ENCODE assay signal across 15 cellular contexts in the genomic region with DNA sequence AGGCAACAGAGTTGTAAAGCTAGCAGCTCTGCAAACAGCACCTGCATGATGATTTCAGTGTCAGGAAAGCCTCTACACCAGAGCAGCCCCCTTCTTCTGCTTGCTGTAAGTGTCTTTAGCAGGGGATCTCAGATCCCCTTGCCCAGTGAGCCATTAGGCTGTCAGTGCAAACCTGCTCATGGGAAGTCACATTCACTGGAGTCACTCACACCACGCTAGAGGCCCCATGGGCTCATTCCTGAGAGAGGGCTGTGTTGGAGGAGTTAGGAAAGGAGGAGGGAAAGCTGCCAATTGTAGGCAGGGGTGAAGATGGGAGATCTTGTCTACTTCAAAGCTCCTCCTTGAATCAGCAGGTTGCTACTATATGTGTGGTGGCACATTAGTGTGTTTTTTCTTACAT.
A peak's percentile ranks its signal among the peaks of the same experiment; 100 is the strongest.
DNase-seq lines count a peak whose midpoint lies in the region; ATAC-seq and TF ChIP-seq lines count a peak whose summit lies in the region.
"Had no signal": no experiment of that assay in that cellular context is flagged by ENCODE, and none has a peak within 500 bp of the region (broad histone marks: within the 10 kb centered on the region; RNA-seq: fewer than 3 reads in every experiment).

No MANE protein-coding gene starts in this region.

- H3K9me3 ChIP-seq in Karpas-422 (ENCODE audit: low read length) (no peaks in the 10 kb centered on the region), MM.1S (replicated peaks; ENCODE audit: insufficient read depth, low read length) (no peaks in the 10 kb centered on the region)

- H3K9me2 ChIP-seq in Karpas-422 (replicated peaks; ENCODE audit: insufficient read depth, low read length): no peaks in the 10 kb centered on the region
- no peaks in the 10 kb centered on the region for H3K9me2 ChIP-seq in MM.1S (replicated peaks; ENCODE audit: insufficient read depth, low read length)

- CTCF ChIA-PET in activated naive CD4-positive, alpha-beta T cell treated with anti-CD3 and anti-CD28 coated beads for 36 hours (lab: Charles Lee): no interaction called here

- H3K27ac ChIP-seq in Karpas-422 (ENCODE audit: low read length) (peak overlapping the region; percentile 95), MM.1S (ENCODE audit: low read length) (no peak overlapping the region)
- H3K27ac ChIP-seq: C4-2B had no signal

- TF ChIP-seq CTCF in glutamatergic neuron (IDR thresholded peaks at IDR 0.05; ENCODE audit: partially characterized antibody, unreplicated experiment) (no peak), MM.1S (IDR thresholded peaks at IDR 0.05; ENCODE audit: low read length) (no peak)

- H3K4me1 Mint-ChIP-seq in glutamatergic neuron (ENCODE audit: low read depth, unreplicated experiment): peaks cover 4% of the 10 kb centered on the region
- no peaks in the 10 kb centered on the region for H3K4me1 Mint-ChIP-seq in activated naive CD4-positive, alpha-beta T cell treated with anti-CD3 and anti-CD28 coated beads for 36 hours (ENCODE audit: low read depth)

- H2AFZ ChIP-seq in Karpas-422 (ENCODE audit: low read length) (peak overlapping the region; percentile 25; the same call in 1 of the 2 replicates), MM.1S (ENCODE audit: low read length) (no peak overlapping the region)

- no peaks in the 10 kb centered on the region for H3K36me3 Mint-ChIP-seq in glutamatergic neuron (ENCODE audit: unreplicated experiment)
- no peaks in the 10 kb centered on the region for H3K36me3 Mint-ChIP-seq in activated naive CD4-positive, alpha-beta T cell treated with anti-CD3 and anti-CD28 coated beads for 36 hours (ENCODE audit: low read depth)

- H3K4me2 ChIP-seq in Karpas-422 (ENCODE audit: low read depth, low read length, poor library complexity, severe bottlenecking) (peak overlapping the region; percentile 59), MM.1S (ENCODE audit: low read depth, low read length) (no peak overlapping the region)

- intact Hi-C loops in activated naive CD4-positive, alpha-beta T cell treated with anti-CD3 and anti-CD28 coated beads for 36 hours (cut with micrococcal nuclease): no loop called here

- ATAC-seq in HG03175 (IDR thresholded peaks at IDR 0.05; ENCODE audit: unreplicated experiment): no peak

- no peak overlapping the region for H3K4me3 ChIP-seq in Karpas-422 (ENCODE audit: low read length)
- H3K4me3 ChIP-seq in MM.1S (ENCODE audit: low read length): no peak overlapping the region

- no peaks in the 10 kb centered on the region for H3K79me2 ChIP-seq in Karpas-422 (ENCODE audit: low read length)
- H3K79me2 ChIP-seq in MM.1S (ENCODE audit: low read length): no peaks in the 10 kb centered on the region

- H3K9me3 Mint-ChIP-seq in glutamatergic neuron (ENCODE audit: unreplicated experiment): peaks cover 4% of the 10 kb centered on the region
- H3K9me3 Mint-ChIP-seq in activated naive CD4-positive, alpha-beta T cell treated with anti-CD3 and anti-CD28 coated beads for 36 hours: no peaks in the 10 kb centered on the region

- no peak overlapping the region for H3K4me3 Mint-ChIP-seq in glutamatergic neuron (ENCODE audit: unreplicated experiment)
- no peak overlapping the region for H3K4me3 Mint-ChIP-seq in activated naive CD4-positive, alpha-beta T cell treated with anti-CD3 and anti-CD28 coated beads for 36 hours

- H4K20me1 ChIP-seq in Karpas-422 (ENCODE audit: insufficient read depth, low read depth, low read length) (no peaks in the 10 kb centered on the region), MM.1S (ENCODE audit: insufficient read depth, low read length) (no peaks in the 10 kb centered on the region)

- H3K4me1 ChIP-seq in Karpas-422 (ENCODE audit: low read length) (peaks cover 95% of the 10 kb centered on the region), MM.1S (ENCODE audit: low read length) (no peaks in the 10 kb centered on the region)

- no peaks in the 10 kb centered on the region for H3K27me3 ChIP-seq in Karpas-422 (ENCODE audit: low read length)
- no peaks in the 10 kb centered on the region for H3K27me3 ChIP-seq in MM.1S (replicated peaks; ENCODE audit: insufficient read depth, low read length)

- H3K9ac ChIP-seq in Karpas-422 (ENCODE audit: low read length): peak overlapping the region; percentile 60
- no peak overlapping the region for H3K9ac ChIP-seq in MM.1S (ENCODE audit: low read length)

- H3K36me3 ChIP-seq in Karpas-422 (ENCODE audit: insufficient read depth, low read length): no peaks in the 10 kb centered on the region
- H3K36me3 ChIP-seq in MM.1S (replicated peaks; ENCODE audit: insufficient read depth, low read length): no peaks in the 10 kb centered on the region

- peaks cover 1% of the 10 kb centered on the region for H3K27me3 Mint-ChIP-seq in glutamatergic neuron (ENCODE audit: unreplicated experiment)
- peaks cover 6% of the 10 kb centered on the region for H3K27me3 Mint-ChIP-seq in activated naive CD4-positive, alpha-beta T cell treated with anti-CD3 and anti-CD28 coated beads for 36 hours (ENCODE audit: low read depth)

- no peaks in the 10 kb centered on the region for H3F3A ChIP-seq in MM.1S (ENCODE audit: insufficient read depth, low read length)

- DNase-seq in NCI-H2107 treated with DMSO at 0.1 percent for 48 hours (lab: John Stamatoyannopoulos, UW; ENCODE audit: unreplicated experiment) (peak; percentile 46), NCI-H2107 (lab: John Stamatoyannopoulos, UW) (no peak), Karpas-422 (no peak), NCI-H774 (lab: John Stamatoyannopoulos, UW) (peak; percentile 21), glutamatergic neuron (peak; percentile 24), MM.1S (no peak)
- DNase-seq in activated naive CD4-positive, alpha-beta T cell treated with anti-CD3 and anti-CD28 coated beads for 36 hours: no peak
- DNase-seq: COR-L47, DND-41, GDM1, IMR-90, NCI-H1436 treated with DMSO at 0.1 percent for 48 hours, NCI-H526 treated with DMSO at 0.1 percent for 48 hours had no signal

- H3K27ac Mint-ChIP-seq in glutamatergic neuron (ENCODE audit: unreplicated experiment): no peak overlapping the region
- no peak overlapping the region for H3K27ac Mint-ChIP-seq in activated naive CD4-positive, alpha-beta T cell treated with anti-CD3 and anti-CD28 coated beads for 36 hours

Comparison
In these comparisons a context has a peak if more than half of its experiments do, and no peak if none do; other contexts are left out.
1. DNase-seq: peak in NCI-H2107 treated with DMSO at 0.1 percent for 48 hours (single experiment), NCI-H774 (single experiment) and glutamatergic neuron (single experiment); none in NCI-H2107 (single experiment), Karpas-422 (single experiment), MM.1S (single experiment) and activated naive CD4-positive, alpha-beta T cell treated with anti-CD3 and anti-CD28 coated beads for 36 hours (single experiment).